Comparison of ENCODE assay signal across 25 cellular contexts in genomic region chr11:2844116-2844515, GRCh38. TPM values are rescaled to one million over a fixed set of nuclear protein-coding genes. Genes with fewer than 3 reads are reported as not detected.
A peak's percentile ranks its signal among the peaks of the same experiment; 100 is the strongest.
DNase-seq lines count a peak whose midpoint lies in the region; ATAC-seq, FAIRE-seq and TF ChIP-seq lines count a peak whose summit lies in the region.
"Had no signal": no experiment of that assay in that cellular context is flagged by ENCODE, and none has a peak within 500 bp of the region (broad histone marks: within the 10 kb centered on the region; RNA-seq: fewer than 3 reads in every experiment).

No MANE protein-coding gene starts in this region.

- H3K36me3 ChIP-seq in keratinocyte (ENCODE audit: control insufficient read depth in 2 of 2, extremely low read depth in 1 of 2, insufficient read depth in 2 of 2, low read length in 2 of 2) (no peaks in the 10 kb centered on the region), prostate gland (no peaks in the 10 kb centered on the region), ascending aorta (no peaks in the 10 kb centered on the region)
- H3K36me3 ChIP-seq: heart right ventricle, uterus had no signal

- DNase-seq in A172 (ENCODE audit: low spot score) = peak; percentile 85
- peak; percentile 34 for DNase-seq in ELR (ENCODE audit: low read depth)
- peak; percentile 91 for DNase-seq in SW480 (ENCODE audit: low spot score)
- DNase-seq in keratinocyte (ENCODE audit: low read depth, low spot score) = peak; percentile 9
- no peak for DNase-seq in prostate gland (ENCODE audit: low spot score)
- no peak for DNase-seq in NCI-H345 treated with DMSO at 0.1 percent for 48 hours (lab: John Stamatoyannopoulos, UW; ENCODE audit: unreplicated experiment)
- DNase-seq in ascending aorta (ENCODE audit: low spot score in 2 of 2) = no peak
- DNase-seq: activated CD4-positive, alpha-beta T cell treated with anti-CD3 and anti-CD28 coated beads for 48 hours; activated naive CD4-positive, alpha-beta T cell treated with anti-CD3 and anti-CD28 coated beads, Interleukin-2, amount 10 ng/mL, durations not matched to agents 7 days and 5 days; caudate nucleus; dermis blood vessel endothelial cell; GM23248; heart right ventricle; KG1; left colon; naive B cell; NCI-H1694; retina; RPMI8226; uterus had no signal

- H2AFZ ChIP-seq in keratinocyte (ENCODE audit: control insufficient read depth, low read length) = no peak overlapping the region
- H2AFZ ChIP-seq: GM23248 had no signal

- no peak overlapping the region for H3K4me2 ChIP-seq in keratinocyte (ENCODE audit: control insufficient read depth, extremely low read depth, insufficient read depth, low read depth, low read length)

- H3K27ac ChIP-seq in keratinocyte (ENCODE audit: control insufficient read depth, insufficient read depth, low read length) (no peak overlapping the region), prostate gland (no peak overlapping the region), ascending aorta (no peak overlapping the region)
- H3K27ac ChIP-seq: GM23248, heart right ventricle, SK-N-MC, uterus, VCaP had no signal

- no peaks in the 10 kb centered on the region for H3K79me2 ChIP-seq in keratinocyte (ENCODE audit: control insufficient read depth, insufficient read depth, low read length)

- dilution Hi-C loops in keratinocyte (cut with MboI; ENCODE audit: extremely low pct_ligation_motif_present, low sequenced_read_pairs) = no loop called here

- no peak overlapping the region for H3K9ac ChIP-seq in keratinocyte (ENCODE audit: control insufficient read depth, extremely low read depth, insufficient read depth, low read length)
- H3K9ac ChIP-seq: GM23248 had no signal

- H3K4me1 ChIP-seq in keratinocyte (ENCODE audit: control insufficient read depth, extremely low read depth, insufficient read depth, low read length) (no peaks in the 10 kb centered on the region), prostate gland (replicated peaks) (no peaks in the 10 kb centered on the region), ascending aorta (no peaks in the 10 kb centered on the region)
- H3K4me1 ChIP-seq: uterus had no signal

- FAIRE-seq in keratinocyte (lab: Jason Lieb, UNC) = no peak
- FAIRE-seq: endothelial cell of umbilical vein had no signal

- intact Hi-C loops in prostate gland (cut with DNase I) = no loop called here
- intact Hi-C loops in ascending aorta (cut with DNase I) = no loop called here

- H3K4me3 ChIP-seq in keratinocyte (ENCODE audit: control insufficient read depth in 2 of 3, extremely low read depth in 1 of 3, insufficient read depth in 2 of 3, low read depth in 1 of 3, low read length in 3 of 3) (no peak overlapping the region), prostate gland (no peak overlapping the region), ascending aorta (no peak overlapping the region)
- H3K4me3 ChIP-seq: GM23248, heart right ventricle, SK-N-MC, uterus had no signal

- H3K9me3 ChIP-seq in keratinocyte (ENCODE audit: control insufficient read depth, low read depth, low read length) (no peaks in the 10 kb centered on the region), prostate gland (no peaks in the 10 kb centered on the region), ascending aorta (no peaks in the 10 kb centered on the region)
- H3K9me3 ChIP-seq: heart right ventricle, uterus had no signal

- WGBS in prostate gland = 63% methylated on average over 9 of the region's 9 CpGs

- no peak for TF ChIP-seq POLR2A in prostate gland (IDR thresholded peaks at IDR 0.05)

- TF ChIP-seq CTCF in keratinocyte (optimal IDR thresholded peaks at IDR 0.05 in 1 of 3, IDR thresholded peaks at IDR 0.05 in 1 of 3, conservative IDR thresholded peaks at IDR 0.05 in 1 of 3; ENCODE audit: extremely low read depth in 1 of 3, insufficient read depth in 2 of 3, low read length in 3 of 3) = no peak
- TF ChIP-seq CTCF in prostate gland (IDR thresholded peaks at IDR 0.05) = no peak
- no peak for TF ChIP-seq CTCF in ascending aorta (IDR thresholded peaks at IDR 0.05)

- H3K9me1 ChIP-seq in keratinocyte (ENCODE audit: control insufficient read depth, extremely low read depth, insufficient read depth, low read length) = no peaks in the 10 kb centered on the region

- no peaks in the 10 kb centered on the region for H4K20me1 ChIP-seq in keratinocyte (ENCODE audit: control insufficient read depth, extremely low read depth, insufficient read depth, low read length)

- H3K27me3 ChIP-seq in keratinocyte (ENCODE audit: control insufficient read depth, extremely low read depth, insufficient read depth, low read length) (peaks cover 22% of the 10 kb centered on the region), prostate gland (replicated peaks; ENCODE audit: insufficient read depth) (no peaks in the 10 kb centered on the region), ascending aorta (no peaks in the 10 kb centered on the region)
- H3K27me3 ChIP-seq: heart right ventricle, uterus had no signal

- no peak for ATAC-seq in HG03135 (IDR thresholded peaks at IDR 0.05; ENCODE audit: unreplicated experiment)
- ATAC-seq: heart right ventricle; left colon; stimulated activated memory B cell treated with anti-CD40 and anti-IgM and Interleukin-4, amounts not matched to agents 10 μg/mL and 1 μg/mL and 100 μg/mL, for 72 hours had no signal

RNA-seq across cellular contexts. Expression of gene CDKN1C, which starts 41.5 kb away (rescaled TPM):
- total RNA-seq in A172 (2014; rRNA removed; shearing (Covaris generic)) = 32.5 and 40.5 TPM in 2 replicates
- 0.06 to 0.49 TPM (median 0.37 TPM) in 3 replicates for polyA plus RNA-seq in keratinocyte
- polyA plus RNA-seq in keratinocyte (2011; ENCODE audit: low read depth) = 9.8 TPM
- polyA plus RNA-seq in keratinocyte (2011; cell fraction: cytosol; rRNA removed) = 0.21 and 0.24 TPM in 2 replicates
- polyA plus RNA-seq in keratinocyte (2011; cell fraction: nucleus; rRNA removed) = 0.23 and 0.27 TPM in 2 replicates
- 0.26 and 7.1 TPM in 2 replicates for polyA plus RNA-seq in keratinocyte (2012; ENCODE audit: low replicate concordance)
- polyA minus RNA-seq in keratinocyte = not detected in 3 replicates
- polyA minus RNA-seq in keratinocyte (2011; cell fraction: cytosol; rRNA and poly(A)+ RNA removed) = 2.9 TPM
- polyA minus RNA-seq in keratinocyte (2011; cell fraction: nucleus; rRNA and poly(A)+ RNA removed) = 0.31 and 0.84 TPM in 2 replicates
- total RNA-seq in prostate gland (10 to 100 TPM; 36.5 to 42.7 TPM), ascending aorta (18.1 TPM)

Comparison
In these comparisons a context has a peak if more than half of its experiments do, and no peak if none do; other contexts are left out.
1. DNase-seq: peak in A172 (single experiment), ELR (single experiment), SW480 (single experiment) and keratinocyte (single experiment); none in prostate gland (single experiment), NCI-H345 treated with DMSO at 0.1 percent for 48 hours (single experiment) and ascending aorta (0 of 2).